Comparison of ENCODE assay signal across 20 cellular contexts in genomic region chr12:130088509-130088908, GRCh38.
A peak's percentile ranks its signal among the peaks of the same experiment; 100 is the strongest.
DNase-seq lines count a peak whose midpoint lies in the region; TF ChIP-seq lines count a peak whose summit lies in the region.
"Had no signal": no experiment of that assay in that cellular context is flagged by ENCODE, and none has a peak within 500 bp of the region (broad histone marks: within the 10 kb centered on the region; RNA-seq: fewer than 3 reads in every experiment).

No MANE protein-coding gene starts in this region.

- peaks cover 20% of the 10 kb centered on the region for H3K4me1 Mint-ChIP-seq in endodermal cell
- peaks cover 60% of the 10 kb centered on the region for H3K4me1 Mint-ChIP-seq in nephron progenitor cell
- H3K4me1 Mint-ChIP-seq in type B pancreatic cell (ENCODE audit: unreplicated experiment), result peaks cover 38% of the 10 kb centered on the region
- H3K4me1 Mint-ChIP-seq: B cell, GM23338 had no signal

- H3K9me3 Mint-ChIP-seq in endodermal cell, result peaks cover 12% of the 10 kb centered on the region
- H3K9me3 Mint-ChIP-seq in nephron progenitor cell, result peaks cover 17% of the 10 kb centered on the region
- no peaks in the 10 kb centered on the region for H3K9me3 Mint-ChIP-seq in type B pancreatic cell
- H3K9me3 Mint-ChIP-seq: CD8-positive, alpha-beta T cell had no signal

- TF ChIP-seq CTCF in VCaP (conservative IDR thresholded peaks at IDR 0.05), result no peak
- TF ChIP-seq CTCF in endodermal cell (conservative IDR thresholded peaks at IDR 0.05), result no peak
- TF ChIP-seq CTCF in nephron progenitor cell (IDR thresholded peaks at IDR 0.05), result no peak
- TF ChIP-seq CTCF in esophagus muscularis mucosa (IDR thresholded peaks at IDR 0.05), result no peak
- no peak for TF ChIP-seq CTCF in type B pancreatic cell (conservative IDR thresholded peaks at IDR 0.05)

- H3K4me3 ChIP-seq in endodermal cell (ENCODE audit: low read length) (no peak overlapping the region), esophagus muscularis mucosa (no peak overlapping the region)
- H3K4me3 ChIP-seq: BLaER1, GM23338, HAP-1 had no signal

- H3K27me3 ChIP-seq in endodermal cell (ENCODE audit: control insufficient read depth, insufficient read depth, low read length, poor library complexity, severe bottlenecking) (peaks cover 41% of the 10 kb centered on the region), esophagus muscularis mucosa (peaks cover 0 to 15% (median 0%) of the 10 kb centered on the region in 4 donors)
- H3K27me3 ChIP-seq: BLaER1 had no signal

- DNase-seq in NCI-H146 treated with DMSO at 0.1 percent for 48 hours (lab: John Stamatoyannopoulos, UW; ENCODE audit: unreplicated experiment) (peak; percentile 8), NCI-H146 (lab: John Stamatoyannopoulos, UW) (no peak), endodermal cell (peak; percentile 26), nephron progenitor cell (no peak), esophagus muscularis mucosa (ENCODE audit: extremely low spot score) (no peak), type B pancreatic cell (ENCODE audit: extremely low spot score, unreplicated experiment) (no peak), kidney glomerular epithelial cell (lab: John Stamatoyannopoulos, UW) (no peak)
- DNase-seq: Caco-2; CD4-positive, CD25-positive, alpha-beta regulatory T cell; CD8-positive, alpha-beta T cell; DMS153; DND-41; HFFc6 had no signal

- TF ChIP-seq EP300 in esophagus muscularis mucosa (IDR thresholded peaks at IDR 0.05), result no peak

- no peak overlapping the region for H3K9ac ChIP-seq in endodermal cell (ENCODE audit: extremely low read depth, low read length, poor library complexity, severe bottlenecking)
- H3K9ac ChIP-seq: BLaER1 had no signal

- WGBS in endodermal cell (ENCODE audit: insufficient coverage in 1 of 2, insufficient read length in 1 of 2), 2 experiments, result 81 to 86% methylated on average over 6 to 10 of the region's 10 CpGs
- 70% methylated on average over 10 of the region's 10 CpGs for WGBS in esophagus muscularis mucosa

- H3K27ac Mint-ChIP-seq in endodermal cell (no peak overlapping the region), nephron progenitor cell (peak overlapping the region; percentile 29), type B pancreatic cell (no peak overlapping the region)
- H3K27ac Mint-ChIP-seq: B cell; CD4-positive, CD25-positive, alpha-beta regulatory T cell; CD8-positive, alpha-beta T cell; GM23338; HFFc6 had no signal

- TF ChIP-seq POLR2A in esophagus muscularis mucosa (IDR thresholded peaks at IDR 0.05; ENCODE audit: low read depth), result no peak

- H3K36me3 ChIP-seq in endodermal cell (ENCODE audit: control insufficient read depth, insufficient read depth, low read length), result no peaks in the 10 kb centered on the region
- H3K36me3 ChIP-seq in esophagus muscularis mucosa, result no peaks in the 10 kb centered on the region
- H3K36me3 ChIP-seq: BLaER1, HAP-1 had no signal

- H3K27ac ChIP-seq in VCaP (peak overlapping the region; percentile 89), endodermal cell (ENCODE audit: low read depth, low read length) (no peak overlapping the region), esophagus muscularis mucosa (replicated peaks in 1 of 4) (no peak overlapping the region)
- H3K27ac ChIP-seq: 22Rv1, BLaER1, C4-2B had no signal

- H3K4me1 ChIP-seq in endodermal cell (ENCODE audit: control insufficient read depth, insufficient read depth, low read length) (peaks cover 4% of the 10 kb centered on the region), esophagus muscularis mucosa (no peaks in the 10 kb centered on the region)
- H3K4me1 ChIP-seq: Caco-2, HAP-1 had no signal

- peaks cover 79% of the 10 kb centered on the region for H3K27me3 Mint-ChIP-seq in endodermal cell (ENCODE audit: insufficient read depth)
- peaks cover 20% of the 10 kb centered on the region for H3K27me3 Mint-ChIP-seq in nephron progenitor cell (ENCODE audit: low read depth, poor library complexity)
- peaks cover 38% of the 10 kb centered on the region for H3K27me3 Mint-ChIP-seq in type B pancreatic cell
- H3K27me3 Mint-ChIP-seq: CD4-positive, CD25-positive, alpha-beta regulatory T cell had no signal

- no peak overlapping the region for H3K4me3 Mint-ChIP-seq in endodermal cell
- no peak overlapping the region for H3K4me3 Mint-ChIP-seq in nephron progenitor cell
- no peak overlapping the region for H3K4me3 Mint-ChIP-seq in type B pancreatic cell
- H3K4me3 Mint-ChIP-seq: B cell; CD4-positive, CD25-positive, alpha-beta regulatory T cell; CD8-positive, alpha-beta T cell; GM23338; HFFc6 had no signal

- H3K9me3 ChIP-seq in endodermal cell (ENCODE audit: control insufficient read depth, low read length) (no peaks in the 10 kb centered on the region), esophagus muscularis mucosa (no peaks in the 10 kb centered on the region)
- H3K9me3 ChIP-seq: Caco-2, HAP-1 had no signal

- intact Hi-C loops in esophagus muscularis mucosa (cut with DNase I), result no loop called here

- H3K36me3 Mint-ChIP-seq in endodermal cell (ENCODE audit: low read depth) (no peaks in the 10 kb centered on the region), nephron progenitor cell (ENCODE audit: low read depth) (no peaks in the 10 kb centered on the region), type B pancreatic cell (no peaks in the 10 kb centered on the region)
- H3K36me3 Mint-ChIP-seq: CD4-positive, CD25-positive, alpha-beta regulatory T cell; CD8-positive, alpha-beta T cell had no signal

Comparison
In these comparisons a context has a peak if more than half of its experiments do, and no peak if none do; other contexts are left out.
1. DNase-seq: peak in NCI-H146 treated with DMSO at 0.1 percent for 48 hours (single experiment) and endodermal cell (single experiment); none in NCI-H146 (single experiment), nephron progenitor cell (single experiment), esophagus muscularis mucosa (single experiment), type B pancreatic cell (single experiment) and kidney glomerular epithelial cell (single experiment).